25 cellular contexts compared by ENCODE assay signal in genomic region chr18:80129672-80130367, GRCh38. TPM values are rescaled to one million over a fixed set of nuclear protein-coding genes. Genes with fewer than 3 reads are reported as not detected.
DNase-seq lines count a peak whose midpoint lies in the region; ATAC-seq, FAIRE-seq and TF ChIP-seq lines count a peak whose summit lies in the region.
"Had no signal": no experiment of that assay in that cellular context is flagged by ENCODE, and none has a peak within 500 bp of the region (broad histone marks: within the 10 kb centered on the region; RNA-seq: fewer than 3 reads in every experiment).

No MANE protein-coding gene starts in this region.

- peaks cover 7% of the 10 kb centered on the region for H4K20me1 ChIP-seq in keratinocyte (ENCODE audit: control insufficient read depth, extremely low read depth, insufficient read depth, low read length)

- H3K27ac Mint-ChIP-seq in stimulated activated naive CD8-positive, alpha-beta T cell treated with anti-CD3 and anti-CD28 coated beads, Interleukin-15, Interleukin-2, amounts not matched to agents 100 ng/mL and 50 ng/mL, for 24 hours = peak overlapping the region; percentile 15
- peak overlapping the region; percentile 32 for H3K27ac Mint-ChIP-seq in T-helper 17 cell
- peak overlapping the region in 1 of 7 donors; percentile 5 for H3K27ac Mint-ChIP-seq in CD4-positive, alpha-beta memory T cell
- H3K27ac Mint-ChIP-seq: IgD-negative memory B cell had no signal

- peaks cover 79% of the 10 kb centered on the region for H3K79me2 ChIP-seq in keratinocyte (ENCODE audit: control insufficient read depth, insufficient read depth, low read length)

- 93% methylated on average over 7 of the region's 7 CpGs for WGBS in suprapubic skin

- no peak for TF ChIP-seq EP300 in suprapubic skin (IDR thresholded peaks at IDR 0.05)

- TF ChIP-seq CTCF in keratinocyte (optimal IDR thresholded peaks at IDR 0.05 in 1 of 3, IDR thresholded peaks at IDR 0.05 in 1 of 3, conservative IDR thresholded peaks at IDR 0.05 in 1 of 3; ENCODE audit: extremely low read depth in 1 of 3, insufficient read depth in 2 of 3, low read length in 3 of 3) (no peak), suprapubic skin (IDR thresholded peaks at IDR 0.05) (no peak)

- DNase-seq in stimulated activated naive CD8-positive, alpha-beta T cell treated with anti-CD3 and anti-CD28 coated beads, Interleukin-15, Interleukin-2, amounts not matched to agents 100 U/mL and 50 U/mL, for 24 hours = no peak
- no peak for DNase-seq in T-helper 17 cell
- no peak for DNase-seq in keratinocyte (ENCODE audit: low read depth, low spot score)
- DNase-seq in urothelium cell line (ENCODE audit: low spot score) = no peak
- no peak for DNase-seq in kidney tubule cell (ENCODE audit: low spot score)
- DNase-seq in CD4-positive, alpha-beta memory T cell = no peak
- no peak for DNase-seq in suprapubic skin (ENCODE audit: low spot score in 2 of 2)
- DNase-seq: AML-193, DMS153, DND-41, GM23248, MM.1S, NCI-H2029, NCI-H2227 treated with DMSO at 0.1 percent for 48 hours, NCI-H526 treated with DMSO at 0.1 percent for 48 hours, Right ventricle myocardium superior, RPMI8226 had no signal

- FAIRE-seq in keratinocyte (lab: Jason Lieb, UNC) (peak; percentile 13), urothelium cell line (lab: Jason Lieb, UNC) (peak; percentile 46)
- FAIRE-seq: A549, GM18507 had no signal

- no peak overlapping the region for H3K4me3 Mint-ChIP-seq in stimulated activated naive CD8-positive, alpha-beta T cell treated with anti-CD3 and anti-CD28 coated beads, Interleukin-15, Interleukin-2, amounts not matched to agents 100 ng/mL and 50 ng/mL, for 24 hours
- H3K4me3 Mint-ChIP-seq in T-helper 17 cell = no peak overlapping the region
- no peak overlapping the region for H3K4me3 Mint-ChIP-seq in CD4-positive, alpha-beta memory T cell
- H3K4me3 Mint-ChIP-seq: CD8-positive, alpha-beta memory T cell; IgD-negative memory B cell had no signal

- no peak overlapping the region for H3K9ac ChIP-seq in keratinocyte (ENCODE audit: control insufficient read depth, extremely low read depth, insufficient read depth, low read length)
- H3K9ac ChIP-seq: BLaER1 treated with 17β-estradiol and CSF1 and Interleukin-3, amounts not matched to agents 10 nM and 100 nM; GM23248; KMS-11 had no signal

- H3K9me3 ChIP-seq in T-helper 17 cell (ENCODE audit: control insufficient read depth, low read length, poor library complexity, severe bottlenecking) (no peaks in the 10 kb centered on the region), keratinocyte (ENCODE audit: control insufficient read depth, low read depth, low read length) (no peaks in the 10 kb centered on the region), suprapubic skin (no peaks in the 10 kb centered on the region)
- no peaks in the 10 kb centered on the region for H3K9me3 ChIP-seq in CD4-positive, alpha-beta memory T cell (ENCODE audit: control insufficient read depth in 1 of 2, low read length in 2 of 2)
- H3K9me3 ChIP-seq: A549, HAP-1 had no signal

- H3K4me2 ChIP-seq in keratinocyte (ENCODE audit: control insufficient read depth, extremely low read depth, insufficient read depth, low read depth, low read length) = no peak overlapping the region
- H3K4me2 ChIP-seq: A549; BLaER1 treated with 17β-estradiol and CSF1 and Interleukin-3, amounts not matched to agents 10 nM and 100 nM; KMS-11 had no signal

- no peaks in the 10 kb centered on the region for H3K9me3 Mint-ChIP-seq in stimulated activated naive CD8-positive, alpha-beta T cell treated with anti-CD3 and anti-CD28 coated beads, Interleukin-15, Interleukin-2, amounts not matched to agents 100 ng/mL and 50 ng/mL, for 24 hours
- no peaks in the 10 kb centered on the region for H3K9me3 Mint-ChIP-seq in CD4-positive, alpha-beta memory T cell
- H3K9me3 Mint-ChIP-seq: CD8-positive, alpha-beta memory T cell had no signal

- H3K27ac ChIP-seq in keratinocyte (ENCODE audit: control insufficient read depth, insufficient read depth, low read length) (no peak overlapping the region), suprapubic skin (no peak overlapping the region)
- no peak overlapping the region for H3K27ac ChIP-seq in CD4-positive, alpha-beta memory T cell (ENCODE audit: low read depth, low read length)
- H3K27ac ChIP-seq: A549; BLaER1 treated with 17β-estradiol and CSF1 and Interleukin-3, amounts not matched to agents 10 nM and 100 nM; GM23248; KMS-11 had no signal

- dilution Hi-C loops in keratinocyte (cut with MboI; ENCODE audit: extremely low pct_ligation_motif_present, low sequenced_read_pairs) = no loop called here

- POLR2A ChIA-PET in CD4-positive, alpha-beta memory T cell (lab: Charles Lee; ENCODE audit: partially characterized antibody) = no interaction called here

- H3K27me3 ChIP-seq in keratinocyte (ENCODE audit: control insufficient read depth, extremely low read depth, insufficient read depth, low read length) (no peaks in the 10 kb centered on the region), suprapubic skin (no peaks in the 10 kb centered on the region)
- H3K27me3 ChIP-seq in CD4-positive, alpha-beta memory T cell (ENCODE audit: insufficient read depth, low read length) = no peaks in the 10 kb centered on the region
- H3K27me3 ChIP-seq: BLaER1 treated with 17β-estradiol and CSF1 and Interleukin-3, amounts not matched to agents 10 nM and 100 nM had no signal

- ATAC-seq in stimulated activated naive CD8-positive, alpha-beta T cell treated with anti-CD3 and anti-CD28 coated beads, Interleukin-15, Interleukin-2, amounts not matched to agents 100 U/mL and 50 U/mL, for 24 hours = no peak
- no peak for ATAC-seq in T-helper 17 cell
- ATAC-seq: A549 had no signal

- H3K4me3 ChIP-seq in keratinocyte (ENCODE audit: control insufficient read depth in 2 of 3, extremely low read depth in 1 of 3, insufficient read depth in 2 of 3, low read depth in 1 of 3, low read length in 3 of 3) (no peak overlapping the region), suprapubic skin (no peak overlapping the region)
- no peak overlapping the region for H3K4me3 ChIP-seq in CD4-positive, alpha-beta memory T cell (ENCODE audit: low read length in 2 of 2)
- H3K4me3 ChIP-seq: A549; BLaER1 treated with 17β-estradiol and CSF1 and Interleukin-3, amounts not matched to agents 10 nM and 100 nM; GM23248; HAP-1 had no signal

- H3K4me1 ChIP-seq in keratinocyte (ENCODE audit: control insufficient read depth, extremely low read depth, insufficient read depth, low read length) = peaks cover 7% of the 10 kb centered on the region
- peaks cover 14% of the 10 kb centered on the region for H3K4me1 ChIP-seq in CD4-positive, alpha-beta memory T cell (ENCODE audit: insufficient read depth, low read length)
- no peaks in the 10 kb centered on the region for H3K4me1 ChIP-seq in suprapubic skin
- H3K4me1 ChIP-seq: A549, HAP-1 had no signal

- CTCF ChIA-PET in CD4-positive, alpha-beta memory T cell (lab: Charles Lee; ENCODE audit: partially characterized antibody) = no interaction called here

- H3K36me3 ChIP-seq in keratinocyte (ENCODE audit: control insufficient read depth in 2 of 2, extremely low read depth in 1 of 2, insufficient read depth in 2 of 2, low read length in 2 of 2) = peaks cover 8% of the 10 kb centered on the region in 2 experiments
- H3K36me3 ChIP-seq in CD4-positive, alpha-beta memory T cell (ENCODE audit: insufficient read depth, low read length) = peaks cover 13% of the 10 kb centered on the region
- H3K36me3 ChIP-seq in suprapubic skin = peaks cover 17% of the 10 kb centered on the region

- no peak for TF ChIP-seq POLR2A in suprapubic skin (IDR thresholded peaks at IDR 0.05)

- H3K27me3 Mint-ChIP-seq in stimulated activated naive CD8-positive, alpha-beta T cell treated with anti-CD3 and anti-CD28 coated beads, Interleukin-15, Interleukin-2, amounts not matched to agents 100 ng/mL and 50 ng/mL, for 24 hours = no peaks in the 10 kb centered on the region
- H3K27me3 Mint-ChIP-seq in T-helper 17 cell = no peaks in the 10 kb centered on the region
- H3K27me3 Mint-ChIP-seq in CD4-positive, alpha-beta memory T cell = no peaks in the 10 kb centered on the region
- H3K27me3 Mint-ChIP-seq: CD8-positive, alpha-beta memory T cell; IgD-negative memory B cell had no signal

- no peak overlapping the region for H2AFZ ChIP-seq in keratinocyte (ENCODE audit: control insufficient read depth, low read length)
- H2AFZ ChIP-seq: GM23248 had no signal

- no peaks in the 10 kb centered on the region for H3K9me1 ChIP-seq in keratinocyte (ENCODE audit: control insufficient read depth, extremely low read depth, insufficient read depth, low read length)

- H3K4me1 Mint-ChIP-seq in stimulated activated naive CD8-positive, alpha-beta T cell treated with anti-CD3 and anti-CD28 coated beads, Interleukin-15, Interleukin-2, amounts not matched to agents 100 ng/mL and 50 ng/mL, for 24 hours (ENCODE audit: low read depth) = peaks cover 39% of the 10 kb centered on the region
- peaks cover 24% of the 10 kb centered on the region for H3K4me1 Mint-ChIP-seq in T-helper 17 cell
- H3K4me1 Mint-ChIP-seq in CD4-positive, alpha-beta memory T cell = peaks cover 18 to 45% (median 33%) of the 10 kb centered on the region in 4 donors

- peaks cover 61% of the 10 kb centered on the region for H3K36me3 Mint-ChIP-seq in stimulated activated naive CD8-positive, alpha-beta T cell treated with anti-CD3 and anti-CD28 coated beads, Interleukin-15, Interleukin-2, amounts not matched to agents 100 ng/mL and 50 ng/mL, for 24 hours (ENCODE audit: low read depth)
- peaks cover 11% of the 10 kb centered on the region for H3K36me3 Mint-ChIP-seq in T-helper 17 cell (ENCODE audit: low read depth)
- peaks cover 40 to 51% of the 10 kb centered on the region in 2 donors for H3K36me3 Mint-ChIP-seq in CD4-positive, alpha-beta memory T cell

- intact Hi-C loops in CD4-positive, alpha-beta memory T cell (cut with micrococcal nuclease) = no loop called here

RNA-seq across cellular contexts. Expression of gene ADNP2, which starts 20.8 kb away (rescaled TPM):
- total RNA-seq in T-helper 17 cell = 10 to 100 TPM; 41.5 to 50.0 TPM
- polyA plus RNA-seq in keratinocyte = 7.7 to 11.7 TPM (median 11.3 TPM) in 3 replicates
- 16.2 TPM for polyA plus RNA-seq in keratinocyte (2011; ENCODE audit: low read depth)
- polyA plus RNA-seq in keratinocyte (2011; cell fraction: cytosol; rRNA removed) = 6.2 and 7.7 TPM in 2 replicates
- polyA plus RNA-seq in keratinocyte (2011; cell fraction: nucleus; rRNA removed) = 16.1 and 16.5 TPM in 2 replicates
- 12.2 and 12.4 TPM in 2 replicates for polyA plus RNA-seq in keratinocyte (2012; ENCODE audit: low replicate concordance)
- 15.5 to 25.3 TPM (median 18.5 TPM) in 3 replicates for polyA minus RNA-seq in keratinocyte
- polyA minus RNA-seq in keratinocyte (2011; cell fraction: cytosol; rRNA and poly(A)+ RNA removed) = 8.8 TPM
- 13.4 and 20.8 TPM in 2 replicates for polyA minus RNA-seq in keratinocyte (2011; cell fraction: nucleus; rRNA and poly(A)+ RNA removed)
- 10 to 100 TPM; 20.2 to 20.9 TPM for total RNA-seq in CD4-positive, alpha-beta memory T cell
- polyA plus RNA-seq in CD4-positive, alpha-beta memory T cell = 1 to 10 TPM; 7.1 to 9.2 TPM
- 10 to 100 TPM; 24.7 to 39.3 (median 32.7) TPM for total RNA-seq in suprapubic skin
